ENCODE assay signal across 10 cellular contexts in the genomic region with DNA sequence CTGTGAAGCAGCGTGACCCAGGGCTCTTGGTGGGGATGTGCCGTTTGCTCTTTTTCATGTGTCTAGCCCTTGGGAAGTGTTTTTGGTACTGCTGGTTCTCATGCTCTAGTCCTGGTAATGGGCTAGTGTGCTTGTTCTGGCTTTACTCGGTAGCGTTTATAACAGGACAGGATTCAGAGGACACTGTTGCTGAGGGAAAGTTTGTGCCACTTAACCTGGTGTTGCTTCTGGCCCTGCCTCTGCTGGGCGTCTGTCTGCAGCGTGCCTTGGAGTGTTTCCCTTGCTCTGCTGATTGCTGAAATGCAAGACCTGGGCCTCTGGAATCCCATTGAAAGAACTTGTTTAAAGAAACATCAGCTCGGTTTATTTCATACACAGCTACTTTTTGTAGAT. TPM values are rescaled to one million over a fixed set of nuclear protein-coding genes. Genes with fewer than 3 reads are reported as not detected.
DNase-seq lines count a peak whose midpoint lies in the region; ATAC-seq and TF ChIP-seq lines count a peak whose summit lies in the region.
"Had no signal": no experiment of that assay in that cellular context is flagged by ENCODE, and none has a peak within 500 bp of the region (broad histone marks: within the 10 kb centered on the region; RNA-seq: fewer than 3 reads in every experiment).

No MANE protein-coding gene starts in this region.

- peak; percentile 72 for DNase-seq in DMS53 (lab: John Stamatoyannopoulos, UW)
- DNase-seq in ascending aorta (ENCODE audit: low spot score in 2 of 2) = peak in 1 of 2 donors; percentile 66
- DNase-seq in islet precursor cell = peak; percentile 90
- no peak for DNase-seq in HFFc6
- no peak for DNase-seq in NCI-H1092 treated with DMSO at 0.1 percent for 48 hours (lab: John Stamatoyannopoulos, UW)
- DNase-seq in stimulated activated CD4-positive, alpha-beta T cell treated with anti-CD3 and anti-CD28 coated beads, Interleukin-2, amount 100 ng/mL, for 24 hours = no peak
- DNase-seq in stimulated activated CD4-positive, alpha-beta T cell treated with anti-CD3 and anti-CD28 coated beads, Interleukin-2, amount 100 ng/mL, for 48 hours = no peak
- DNase-seq: NCI-H2081 treated with DMSO at 0.1 percent for 48 hours had no signal

- H3K27me3 Mint-ChIP-seq in HFFc6 (ENCODE audit: insufficient read depth) = no peaks in the 10 kb centered on the region
- H3K27me3 Mint-ChIP-seq: activated CD4-positive, alpha-beta T cell treated with anti-CD3 and anti-CD28 coated beads, Interleukin-2, amount 10 ng/mL, durations not matched to agents 24 days and 14 days had no signal

- intact Hi-C loops in ascending aorta (cut with DNase I) = loop anchor here (1.0 kb wide), 2 partner anchors 55 to 60 kb away; no protein-coding TSS in a partner anchor

- H3K4me3 Mint-ChIP-seq in HFFc6 = no peak overlapping the region
- H3K4me3 Mint-ChIP-seq: activated CD4-positive, alpha-beta T cell treated with anti-CD3 and anti-CD28 coated beads, Interleukin-2, amount 10 ng/mL, durations not matched to agents 24 days and 14 days had no signal

- no peak for TF ChIP-seq CTCF in ascending aorta (IDR thresholded peaks at IDR 0.05)
- no peak for TF ChIP-seq CTCF in HFFc6 (IDR thresholded peaks at IDR 0.05)

- no peaks in the 10 kb centered on the region for H3K9me3 ChIP-seq in ascending aorta

- no peaks in the 10 kb centered on the region for H3K36me3 ChIP-seq in ascending aorta

- no peak overlapping the region for H3K27ac Mint-ChIP-seq in HFFc6

- H3K4me1 ChIP-seq in ascending aorta = peaks cover 36 to 55% of the 10 kb centered on the region in 2 donors

- peak overlapping the region in 1 of 2 donors; percentile 34 for H3K4me3 ChIP-seq in ascending aorta

- peak; percentile 0 for ATAC-seq in HG03097 (IDR thresholded peaks at IDR 0.05; ENCODE audit: low FRiP score, unreplicated experiment)

- H3K27ac ChIP-seq in ascending aorta = peak overlapping the region; percentile 70 to 78

- no peaks in the 10 kb centered on the region for H3K27me3 ChIP-seq in ascending aorta

- no peaks in the 10 kb centered on the region for H3K9me3 Mint-ChIP-seq in HFFc6
- H3K9me3 Mint-ChIP-seq: activated CD4-positive, alpha-beta T cell treated with anti-CD3 and anti-CD28 coated beads, Interleukin-2, amount 10 ng/mL, durations not matched to agents 24 days and 14 days had no signal

- H3K36me3 Mint-ChIP-seq in HFFc6 (ENCODE audit: low read depth) = no peaks in the 10 kb centered on the region

- peaks cover 8% of the 10 kb centered on the region; the same call in 1 of the 2 replicates for H3K4me1 Mint-ChIP-seq in HFFc6 (ENCODE audit: low read depth)

RNA-seq across cellular contexts. Expression of a gene that starts 35.0 kb away (rescaled TPM):
- 81.2 TPM for total RNA-seq in ascending aorta
- total RNA-seq in HFFc6 (2021; fragmentation: NEBNext Ultra II Directional; extraction: Animal tissue kit (Norgen Biotek cat#: 25700)) = 10 to 100 TPM; 58.9 to 64.6 (median 63.8) TPM

Comparison
In these comparisons a context has a peak if more than half of its experiments do, and no peak if none do; other contexts are left out.
1. DNase-seq: peak in DMS53 (single experiment) and islet precursor cell (single experiment); none in HFFc6 (single experiment), NCI-H1092 treated with DMSO at 0.1 percent for 48 hours (single experiment), stimulated activated CD4-positive, alpha-beta T cell treated with anti-CD3 and anti-CD28 coated beads, Interleukin-2, amount 100 ng/mL, for 24 hours (0 of 2) and stimulated activated CD4-positive, alpha-beta T cell treated with anti-CD3 and anti-CD28 coated beads, Interleukin-2, amount 100 ng/mL, for 48 hours (0 of 2).